Comparison of ENCODE assay signal across 9 cellular contexts in genomic region chr22:30314918-30315317, GRCh38. TPM values are rescaled to one million over a fixed set of nuclear protein-coding genes. Genes with fewer than 3 reads are reported as not detected.
DNase-seq lines count a peak whose midpoint lies in the region; TF ChIP-seq lines count a peak whose summit lies in the region.
"Had no signal": no experiment of that assay in that cellular context is flagged by ENCODE, and none has a peak within 500 bp of the region (broad histone marks: within the 10 kb centered on the region; RNA-seq: fewer than 3 reads in every experiment).

No MANE protein-coding gene starts in this region.

- no peaks in the 10 kb centered on the region for H3K27me3 ChIP-seq in MG63
- no peaks in the 10 kb centered on the region for H3K27me3 ChIP-seq in sigmoid colon

- peak; percentile 34 for DNase-seq in EH (ENCODE audit: low read depth)
- DNase-seq in MG63, result peak; percentile 31
- DNase-seq in activated naive CD4-positive, alpha-beta T cell treated with anti-CD3 and anti-CD28 coated beads, Interleukin-2, amount 50 U/mL, for 16 hours, result peak; percentile 35
- DNase-seq in sigmoid colon, result no peak
- DNase-seq in mesothelial cell of epicardium (ENCODE audit: low spot score in 2 of 2, unreplicated experiment in 2 of 2), result no peak
- DNase-seq in middle frontal gyrus (ENCODE audit: extremely low spot score, low spot score), result no peak
- DNase-seq in GM13977 (ENCODE audit: low spot score), result no peak
- no peak for DNase-seq in SW 1271 (lab: John Stamatoyannopoulos, UW)

- intact Hi-C loops in sigmoid colon (cut with DNase I), result no loop called here

- no peaks in the 10 kb centered on the region for H3K36me3 Mint-ChIP-seq in mesothelial cell of epicardium

- TF ChIP-seq CTCF in sigmoid colon (IDR thresholded peaks at IDR 0.05) (no peak), mesothelial cell of epicardium (IDR thresholded peaks at IDR 0.05; ENCODE audit: unreplicated experiment) (no peak), GM13977 (IDR thresholded peaks at IDR 0.05; ENCODE audit: extremely low read depth, insufficient read depth, missing control alignments) (no peak)

- H3K9me3 Mint-ChIP-seq in mesothelial cell of epicardium, result no peaks in the 10 kb centered on the region

- H3K4me3 ChIP-seq in MG63 (no peak overlapping the region), sigmoid colon (no peak overlapping the region)

- peaks cover 0 to 90% (median 82%) of the 10 kb centered on the region in 4 donors for H3K4me1 ChIP-seq in sigmoid colon

- peak overlapping the region; percentile 1 to 51 (median 34) for H3K27ac ChIP-seq in sigmoid colon
- H3K27ac ChIP-seq: HL-60 had no signal

- 63 to 88% methylated on average over 8 of the region's 8 CpGs for WGBS in sigmoid colon, 2 donors

- no peak for TF ChIP-seq POLR2A in sigmoid colon (IDR thresholded peaks at IDR 0.05)

- no peak for TF ChIP-seq EP300 in sigmoid colon (IDR thresholded peaks at IDR 0.05)

- H3K27ac Mint-ChIP-seq in mesothelial cell of epicardium, result no peak overlapping the region

- H3K4me3 Mint-ChIP-seq in mesothelial cell of epicardium, result no peak overlapping the region

- peaks cover 22% of the 10 kb centered on the region for H3K4me1 Mint-ChIP-seq in mesothelial cell of epicardium

- H3K36me3 ChIP-seq in MG63 (peaks cover 6% of the 10 kb centered on the region), sigmoid colon (peaks cover 0 to 4% (median under 1%) of the 10 kb centered on the region in 4 donors)

- in situ Hi-C loops in GM13977 (cut with MboI; ENCODE audit: low pct_unique_long_range_greater_than_20kb, low sequenced_read_pairs, unreplicated experiment), result no loop called here

- peaks cover 32% of the 10 kb centered on the region for H3K27me3 Mint-ChIP-seq in mesothelial cell of epicardium (ENCODE audit: low read depth)

- H3K9me3 ChIP-seq in MG63 (no peaks in the 10 kb centered on the region), sigmoid colon (no peaks in the 10 kb centered on the region)

RNA-seq across cellular contexts. Expression of gene TBC1D10A, which starts 11.8 kb away (rescaled TPM):
- 17.5 and 25.7 TPM in 2 replicates for total RNA-seq in MG63 (2014; rRNA removed; shearing (Covaris generic); ENCODE audit: low replicate concordance)
- total RNA-seq in sigmoid colon, result 10 to 100 TPM; 12.5 to 31.0 (median 26.8) TPM
- polyA plus RNA-seq in sigmoid colon, result 10 to 100 TPM; 28.8 to 35.4 (median 29.1) TPM
- 12.8 to 15.1 TPM (median 13.7 TPM) in 3 replicates for total RNA-seq in mesothelial cell of epicardium

RNA-seq across cellular contexts. Expression of gene CASTOR1, which starts 25.6 kb away (rescaled TPM):
- 2.3 and 4.1 TPM in 2 replicates for total RNA-seq in MG63 (2014; rRNA removed; shearing (Covaris generic); ENCODE audit: low replicate concordance)
- total RNA-seq in sigmoid colon (10 to 100 TPM in 2 of 4 donors, 1 to 10 TPM in 2; 5.3 to 15.0 (median 10.8) TPM), mesothelial cell of epicardium (10.9 to 13.5 TPM (median 13.5 TPM) in 3 replicates)
- 1 to 10 TPM in 2 of 3 donors, not detected in 1; 6.4 to 8.4 TPM for polyA plus RNA-seq in sigmoid colon

RNA-seq across cellular contexts. Expression of gene SF3A1, which starts 41.8 kb away (rescaled TPM):
- 6.9 and 19.5 TPM in 2 replicates for total RNA-seq in MG63 (2014; rRNA removed; shearing (Covaris generic); ENCODE audit: low replicate concordance)
- total RNA-seq in sigmoid colon, result 10 to 100 TPM; 24.2 to 61.5 (median 33.5) TPM
- 10 to 100 TPM; 17.4 to 41.2 (median 21.3) TPM for polyA plus RNA-seq in sigmoid colon
- 142 to 154 TPM (median 151 TPM) in 3 replicates for total RNA-seq in mesothelial cell of epicardium

RNA-seq across cellular contexts. Expression of gene CCDC157, which starts 41.9 kb away (rescaled TPM):
- 1.0 and 2.6 TPM in 2 replicates for total RNA-seq in MG63 (2014; rRNA removed; shearing (Covaris generic); ENCODE audit: low replicate concordance)
- total RNA-seq in sigmoid colon (1 to 10 TPM in 3 of 4 donors, under 1 TPM in 1; 0.83 to 2.0 (median 1.7) TPM), mesothelial cell of epicardium (4.7 to 5.8 TPM (median 4.7 TPM) in 3 replicates)
- polyA plus RNA-seq in sigmoid colon, result 1 to 10 TPM; 1.2 to 1.8 (median 1.6) TPM

RNA-seq across cellular contexts. Expression of gene OSM, which starts 48.3 kb away (rescaled TPM):
- not detected in 2 replicates for total RNA-seq in MG63 (2014; rRNA removed; shearing (Covaris generic); ENCODE audit: low replicate concordance)
- total RNA-seq in sigmoid colon, result 10 to 100 TPM in 1 of 4 donors, 1 to 10 TPM in 1, under 1 TPM in 2; 0.71 to 12.8 (median 3.5) TPM
- 1 to 10 TPM in 2 of 3 donors, under 1 TPM in 1; 0.60 to 9.9 (median 1.5) TPM for polyA plus RNA-seq in sigmoid colon
- total RNA-seq in mesothelial cell of epicardium, result not detected in 3 replicates

Comparison
In these comparisons a context has a peak if more than half of its experiments do, and no peak if none do; other contexts are left out.
1. DNase-seq: peak in EH (single experiment), MG63 (single experiment) and activated naive CD4-positive, alpha-beta T cell treated with anti-CD3 and anti-CD28 coated beads, Interleukin-2, amount 50 U/mL, for 16 hours (single experiment); none in sigmoid colon (single experiment), mesothelial cell of epicardium (0 of 2), middle frontal gyrus (single experiment), GM13977 (single experiment) and SW 1271 (0 of 2).